Comparison of ENCODE assay signal across 13 cellular contexts in genomic region chr15:71691322-71691699, GRCh38.
DNase-seq lines count a peak whose midpoint lies in the region; ATAC-seq, FAIRE-seq and TF ChIP-seq lines count a peak whose summit lies in the region.
"Had no signal": no experiment of that assay in that cellular context is flagged by ENCODE, and none has a peak within 500 bp of the region (broad histone marks: within the 10 kb centered on the region; RNA-seq: fewer than 3 reads in every experiment).

No MANE protein-coding gene starts in this region.

- TF ChIP-seq POLR2A in esophagus muscularis mucosa (IDR thresholded peaks at IDR 0.05; ENCODE audit: low read depth) (no peak), vagina (IDR thresholded peaks at IDR 0.05) (no peak)

- intact Hi-C loops in left ventricle myocardium superior (cut with micrococcal nuclease) (no loop called here), esophagus muscularis mucosa (cut with DNase I) (no loop called here), pancreas (cut with DNase I) (no loop called here), vagina (cut with DNase I) (no loop called here)

- peaks cover 0 to 36% of the 10 kb centered on the region in 2 donors for H3K4me1 ChIP-seq in right atrium auricular region
- peaks cover 21 to 25% (median 23%) of the 10 kb centered on the region in 4 donors for H3K4me1 ChIP-seq in esophagus muscularis mucosa
- H3K4me1 ChIP-seq in pancreas: no peaks in the 10 kb centered on the region
- H3K4me1 ChIP-seq in vagina: peaks cover 52% of the 10 kb centered on the region
- H3K4me1 ChIP-seq: spleen had no signal

- FAIRE-seq in pancreas (lab: Jason Lieb, UNC): no peak
- FAIRE-seq in D721Med (lab: Jason Lieb, UNC): no peak
- FAIRE-seq: TTC549 had no signal

- no peak for TF ChIP-seq EP300 in esophagus muscularis mucosa (IDR thresholded peaks at IDR 0.05)

- H3K9me3 ChIP-seq in right atrium auricular region (no peaks in the 10 kb centered on the region), esophagus muscularis mucosa (no peaks in the 10 kb centered on the region), pancreas (no peaks in the 10 kb centered on the region), vagina (no peaks in the 10 kb centered on the region)

- peak overlapping the region in 1 of 2 donors; percentile 3 for H3K4me3 ChIP-seq in right atrium auricular region
- H3K4me3 ChIP-seq in esophagus muscularis mucosa: peak overlapping the region in 3 of 4 donors; percentile 16 to 25 (median 20)
- no peak overlapping the region for H3K4me3 ChIP-seq in pancreas
- no peak overlapping the region for H3K4me3 ChIP-seq in vagina
- H3K4me3 ChIP-seq: spleen had no signal

- TF ChIP-seq CTCF in right atrium auricular region (IDR thresholded peaks at IDR 0.05): no peak
- no peak for TF ChIP-seq CTCF in esophagus muscularis mucosa (IDR thresholded peaks at IDR 0.05)
- no peak for TF ChIP-seq CTCF in pancreas (IDR thresholded peaks at IDR 0.05)
- TF ChIP-seq CTCF in vagina (IDR thresholded peaks at IDR 0.05): no peak
- no peak for TF ChIP-seq CTCF in D721Med (IDR thresholded peaks at IDR 0.05; ENCODE audit: insufficient read depth, missing control alignments)

- H3K27ac ChIP-seq in right atrium auricular region: peak overlapping the region; percentile 77 to 80
- H3K27ac ChIP-seq in esophagus muscularis mucosa (replicated peaks in 1 of 4): peak overlapping the region; percentile 70 to 74 (median 72)
- peak overlapping the region; percentile 10 to 52 (median 34) for H3K27ac ChIP-seq in pancreas
- H3K27ac ChIP-seq in vagina: peak overlapping the region; percentile 63
- H3K27ac ChIP-seq: spleen had no signal

- no peaks in the 10 kb centered on the region for H3K27me3 ChIP-seq in right atrium auricular region
- no peaks in the 10 kb centered on the region for H3K27me3 ChIP-seq in esophagus muscularis mucosa
- H3K27me3 ChIP-seq in pancreas: no peaks in the 10 kb centered on the region
- H3K27me3 ChIP-seq in vagina: no peaks in the 10 kb centered on the region

- H3K36me3 ChIP-seq in right atrium auricular region (no peaks in the 10 kb centered on the region), esophagus muscularis mucosa (no peaks in the 10 kb centered on the region), pancreas (no peaks in the 10 kb centered on the region), vagina (no peaks in the 10 kb centered on the region)
- H3K36me3 ChIP-seq: spleen had no signal

- ATAC-seq in left ventricle myocardium superior (no peak), pancreas (peak in 3 of 4 donors; percentile 21 to 47 (median 43)), GM21360 (IDR thresholded peaks at IDR 0.05; ENCODE audit: unreplicated experiment) (no peak)

- DNase-seq in right atrium auricular region (ENCODE audit: low spot score): no peak
- DNase-seq in left ventricle myocardium superior: no peak
- DNase-seq in esophagus muscularis mucosa (ENCODE audit: extremely low spot score): peak; percentile 62
- no peak for DNase-seq in pancreas
- peak in 1 of 2 donors; percentile 72 for DNase-seq in vagina (ENCODE audit: extremely low spot score in 2 of 2)
- DNase-seq in D721Med (ENCODE audit: insufficient read length, low spot score): no peak
- DNase-seq in NCI-H526 (lab: John Stamatoyannopoulos, UW): no peak
- DNase-seq: activated CD8-positive, alpha-beta memory T cell treated with anti-CD3 and anti-CD28 coated beads for 24 hours; activated naive CD4-positive, alpha-beta T cell; central memory CD4-positive, alpha-beta T cell; spleen had no signal

- 38% methylated on average over 4 of the region's 4 CpGs for WGBS in esophagus muscularis mucosa
- 43 to 46% methylated on average over 4 of the region's 4 CpGs for WGBS in pancreas, 2 donors

Comparison
In these comparisons a context has a peak if more than half of its experiments do, and no peak if none do; other contexts are left out.
1. H3K4me3 ChIP-seq: peak in esophagus muscularis mucosa (3 of 4); none in pancreas (0 of 4) and vagina (0 of 2).
2. ATAC-seq: peak in pancreas (3 of 4); none in left ventricle myocardium superior (single experiment) and GM21360 (single experiment).
3. Peak in every context shown above with its lines, with median percentiles within 50 percentile points of each other: H3K27ac ChIP-seq.